9 cellular contexts compared by ENCODE assay signal in genomic region chr4:118279328-118279727, GRCh38.
DNase-seq lines count a peak whose midpoint lies in the region; ATAC-seq, FAIRE-seq and TF ChIP-seq lines count a peak whose summit lies in the region.
"Had no signal": no experiment of that assay in that cellular context is flagged by ENCODE, and none has a peak within 500 bp of the region (broad histone marks: within the 10 kb centered on the region; RNA-seq: fewer than 3 reads in every experiment).

No MANE protein-coding gene starts in this region.

- no peaks in the 10 kb centered on the region for H4K20me1 ChIP-seq in keratinocyte (ENCODE audit: control insufficient read depth, extremely low read depth, insufficient read depth, low read length)

- no peak overlapping the region for H2AFZ ChIP-seq in keratinocyte (ENCODE audit: control insufficient read depth, low read length)

- peak overlapping the region; percentile 99 for H3K9ac ChIP-seq in keratinocyte (ENCODE audit: control insufficient read depth, extremely low read depth, insufficient read depth, low read length)

- no peak for FAIRE-seq in keratinocyte (lab: Jason Lieb, UNC)
- FAIRE-seq: A204.1 had no signal

- dilution Hi-C loops in keratinocyte (cut with MboI; ENCODE audit: extremely low pct_ligation_motif_present, low sequenced_read_pairs) = no loop called here

- peak overlapping the region; percentile 98 for H3K27ac Mint-ChIP-seq in activated naive CD8-positive, alpha-beta T cell treated with anti-CD3 and anti-CD28 coated beads for 36 hours

- peaks cover 15% of the 10 kb centered on the region for H3K79me2 ChIP-seq in keratinocyte (ENCODE audit: control insufficient read depth, insufficient read depth, low read length)

- ATAC-seq in HG02885 (IDR thresholded peaks at IDR 0.05; ENCODE audit: poor library complexity, unreplicated experiment) = no peak

- H3K27ac ChIP-seq in keratinocyte (ENCODE audit: control insufficient read depth, insufficient read depth, low read length) = peak overlapping the region; percentile 97

- H3K9me1 ChIP-seq in keratinocyte (ENCODE audit: control insufficient read depth, extremely low read depth, insufficient read depth, low read length) = no peaks in the 10 kb centered on the region

- H3K4me3 ChIP-seq in keratinocyte (ENCODE audit: control insufficient read depth in 2 of 3, extremely low read depth in 1 of 3, insufficient read depth in 2 of 3, low read depth in 1 of 3, low read length in 3 of 3) = peak overlapping the region; percentile 84 to 98 (median 94)

- TF ChIP-seq CTCF in keratinocyte (optimal IDR thresholded peaks at IDR 0.05 in 1 of 3, IDR thresholded peaks at IDR 0.05 in 1 of 3, conservative IDR thresholded peaks at IDR 0.05 in 1 of 3; ENCODE audit: extremely low read depth in 1 of 3, insufficient read depth in 2 of 3, low read length in 3 of 3) = no peak

- H3K4me1 ChIP-seq in keratinocyte (ENCODE audit: control insufficient read depth, extremely low read depth, insufficient read depth, low read length) = peaks cover 17% of the 10 kb centered on the region

- peak; percentile 12 for DNase-seq in DMS 273 (lab: John Stamatoyannopoulos, UW; ENCODE audit: unreplicated experiment)
- no peak for DNase-seq in DMS 273 treated with DMSO at 0.1 percent for 48 hours (lab: John Stamatoyannopoulos, UW)
- no peak for DNase-seq in activated naive CD8-positive, alpha-beta T cell treated with anti-CD3 and anti-CD28 coated beads for 36 hours
- no peak for DNase-seq in keratinocyte (ENCODE audit: low read depth, low spot score)
- DNase-seq in superior temporal gyrus (ENCODE audit: extremely low spot score) = peak; percentile 50
- no peak for DNase-seq in NCI-H1436 treated with DMSO at 0.1 percent for 48 hours (lab: John Stamatoyannopoulos, UW)
- DNase-seq in NCI-H128 (lab: John Stamatoyannopoulos, UW; ENCODE audit: unreplicated experiment) = no peak

- no peaks in the 10 kb centered on the region for H3K9me3 Mint-ChIP-seq in activated naive CD8-positive, alpha-beta T cell treated with anti-CD3 and anti-CD28 coated beads for 36 hours

- H3K27me3 ChIP-seq in keratinocyte (ENCODE audit: control insufficient read depth, extremely low read depth, insufficient read depth, low read length) = no peaks in the 10 kb centered on the region

- H3K36me3 Mint-ChIP-seq in activated naive CD8-positive, alpha-beta T cell treated with anti-CD3 and anti-CD28 coated beads for 36 hours = peaks cover 41% of the 10 kb centered on the region

- H3K4me2 ChIP-seq in keratinocyte (ENCODE audit: control insufficient read depth, extremely low read depth, insufficient read depth, low read depth, low read length) = peak overlapping the region; percentile 89

- peaks cover 5% of the 10 kb centered on the region for H3K27me3 Mint-ChIP-seq in activated naive CD8-positive, alpha-beta T cell treated with anti-CD3 and anti-CD28 coated beads for 36 hours

- peaks cover 2 to 19% of the 10 kb centered on the region in 2 experiments for H3K36me3 ChIP-seq in keratinocyte (ENCODE audit: control insufficient read depth in 2 of 2, extremely low read depth in 1 of 2, insufficient read depth in 2 of 2, low read length in 2 of 2)

- peak overlapping the region; percentile 97 for H3K4me3 Mint-ChIP-seq in activated naive CD8-positive, alpha-beta T cell treated with anti-CD3 and anti-CD28 coated beads for 36 hours

- peaks cover 34% of the 10 kb centered on the region for H3K4me1 Mint-ChIP-seq in activated naive CD8-positive, alpha-beta T cell treated with anti-CD3 and anti-CD28 coated beads for 36 hours

- H3K9me3 ChIP-seq in keratinocyte (ENCODE audit: control insufficient read depth, low read depth, low read length) = no peaks in the 10 kb centered on the region

Comparison
In these comparisons a context has a peak if more than half of its experiments do, and no peak if none do; other contexts are left out.
1. DNase-seq: peak in DMS 273 (single experiment) and superior temporal gyrus (single experiment); none in DMS 273 treated with DMSO at 0.1 percent for 48 hours (single experiment), activated naive CD8-positive, alpha-beta T cell treated with anti-CD3 and anti-CD28 coated beads for 36 hours (single experiment), keratinocyte (single experiment), NCI-H1436 treated with DMSO at 0.1 percent for 48 hours (single experiment) and NCI-H128 (single experiment).